16 cellular contexts compared by ENCODE assay signal in genomic region chr2:26130763-26131162, GRCh38. TPM values are rescaled to one million over a fixed set of nuclear protein-coding genes. Genes with fewer than 3 reads are reported as not detected.
DNase-seq lines count a peak whose midpoint lies in the region; ATAC-seq and TF ChIP-seq lines count a peak whose summit lies in the region.
"Had no signal": no experiment of that assay in that cellular context is flagged by ENCODE, and none has a peak within 500 bp of the region (broad histone marks: within the 10 kb centered on the region; RNA-seq: fewer than 3 reads in every experiment).

No MANE protein-coding gene starts in this region.

- peaks cover under 1% of the 10 kb centered on the region for H3K4me1 ChIP-seq in CD4-positive, CD25-positive, alpha-beta regulatory T cell (ENCODE audit: control insufficient read depth, insufficient read depth, low read length, poor library complexity, severe bottlenecking)
- peaks cover 3% of the 10 kb centered on the region for H3K4me1 ChIP-seq in CD4-positive, alpha-beta memory T cell (ENCODE audit: insufficient read depth, low read length)
- no peaks in the 10 kb centered on the region for H3K4me1 ChIP-seq in breast epithelium

- intact Hi-C loops in CD4-positive, alpha-beta memory T cell (cut with micrococcal nuclease) = no loop called here
- intact Hi-C loops in breast epithelium (cut with DNase I; ENCODE audit: low total_unique reads) = no loop called here

- no peaks in the 10 kb centered on the region for H3K9me3 ChIP-seq in CD4-positive, CD25-positive, alpha-beta regulatory T cell (ENCODE audit: control insufficient read depth in 2 of 2, low read length in 2 of 2)
- H3K9me3 ChIP-seq in CD4-positive, alpha-beta memory T cell (ENCODE audit: control insufficient read depth in 1 of 2, low read length in 2 of 2) = no peaks in the 10 kb centered on the region
- H3K9me3 ChIP-seq in breast epithelium = no peaks in the 10 kb centered on the region

- CTCF ChIA-PET in CD4-positive, alpha-beta memory T cell (lab: Charles Lee; ENCODE audit: partially characterized antibody) = interaction anchor here (1.2 kb wide), 1 partner anchor 139 kb away, joined by 3 read pairs; no protein-coding TSS in a partner anchor
- CTCF ChIA-PET in T-cell (lab: Charles Lee) = interaction anchor here in 1 of 2 donors (0.6 kb wide), 1 partner anchor 146 kb away, joined by 3 read pairs; no protein-coding TSS in a partner anchor

- no peak for TF ChIP-seq CTCF in breast epithelium (IDR thresholded peaks at IDR 0.05)

- no peak overlapping the region for H3K4me3 ChIP-seq in CD4-positive, CD25-positive, alpha-beta regulatory T cell (ENCODE audit: low read depth, low read length)
- no peak overlapping the region for H3K4me3 ChIP-seq in CD4-positive, alpha-beta memory T cell (ENCODE audit: low read length in 2 of 2)
- no peak overlapping the region for H3K4me3 ChIP-seq in breast epithelium
- H3K4me3 ChIP-seq: GM23248 had no signal

- H3K4me3 Mint-ChIP-seq in CD4-positive, CD25-positive, alpha-beta regulatory T cell = no peak overlapping the region
- H3K4me3 Mint-ChIP-seq in CD4-positive, alpha-beta memory T cell = no peak overlapping the region
- H3K4me3 Mint-ChIP-seq in T-cell = no peak overlapping the region
- no peak overlapping the region for H3K4me3 Mint-ChIP-seq in central memory CD8-positive, alpha-beta T cell

- H3K27ac ChIP-seq in CD4-positive, CD25-positive, alpha-beta regulatory T cell (ENCODE audit: insufficient read depth, low read length, poor library complexity, severe bottlenecking) = no peak overlapping the region
- H3K27ac ChIP-seq in CD4-positive, alpha-beta memory T cell (ENCODE audit: low read depth, low read length) = no peak overlapping the region
- no peak overlapping the region for H3K27ac ChIP-seq in breast epithelium
- H3K27ac ChIP-seq: GM23248 had no signal

- no peak for ATAC-seq in CD4-positive, CD25-positive, alpha-beta regulatory T cell (ENCODE audit: low read depth in 2 of 2)
- no peak for ATAC-seq in T-cell (replicated peaks in 1 of 4)
- ATAC-seq in central memory CD8-positive, alpha-beta T cell (replicated peaks; ENCODE audit: extremely low read depth, poor library complexity, severe bottlenecking) = no peak
- ATAC-seq: HCT116 had no signal

- POLR2A ChIA-PET in CD4-positive, alpha-beta memory T cell (lab: Charles Lee; ENCODE audit: partially characterized antibody) = no interaction called here
- POLR2A ChIA-PET in T-cell (lab: Charles Lee) = interaction anchor here in 1 of 2 donors (0.7 kb wide), 1 partner anchor 522 kb away, joined by 5 read pairs; no protein-coding TSS in a partner anchor

- peak overlapping the region in 2 of 3 donors; percentile 18 to 29 for H3K27ac Mint-ChIP-seq in CD4-positive, CD25-positive, alpha-beta regulatory T cell
- H3K27ac Mint-ChIP-seq in CD4-positive, alpha-beta memory T cell = peak overlapping the region in 4 of 7 donors; percentile 29 to 87 (median 68)
- peak overlapping the region; percentile 3 to 7 for H3K27ac Mint-ChIP-seq in T-cell
- H3K27ac Mint-ChIP-seq in central memory CD8-positive, alpha-beta T cell (ENCODE audit: low read depth) = peak overlapping the region; percentile 93

- H3K4me1 Mint-ChIP-seq in CD4-positive, CD25-positive, alpha-beta regulatory T cell = peaks cover 6 to 15% (median 8%) of the 10 kb centered on the region in 4 donors
- H3K4me1 Mint-ChIP-seq in CD4-positive, alpha-beta memory T cell = peaks cover 4 to 21% (median 9%) of the 10 kb centered on the region in 4 donors
- peaks cover 10 to 15% (median 12%) of the 10 kb centered on the region in 3 donors for H3K4me1 Mint-ChIP-seq in T-cell
- peaks cover 15% of the 10 kb centered on the region for H3K4me1 Mint-ChIP-seq in central memory CD8-positive, alpha-beta T cell

- H3K27me3 ChIP-seq in CD4-positive, CD25-positive, alpha-beta regulatory T cell (ENCODE audit: control insufficient read depth, insufficient read depth, low read length) = no peaks in the 10 kb centered on the region
- H3K27me3 ChIP-seq in CD4-positive, alpha-beta memory T cell (ENCODE audit: insufficient read depth, low read length) = no peaks in the 10 kb centered on the region
- H3K27me3 ChIP-seq in breast epithelium = no peaks in the 10 kb centered on the region

- peak in 1 of 3 donors; percentile 26 for DNase-seq in CD4-positive, CD25-positive, alpha-beta regulatory T cell
- no peak for DNase-seq in CD4-positive, alpha-beta memory T cell
- DNase-seq in T-cell (no peak), SIG-M5 (lab: John Stamatoyannopoulos, UW) (no peak), mucosa of gallbladder (ENCODE audit: low spot score) (no peak), breast epithelium (ENCODE audit: low spot score in 2 of 2) (no peak)
- DNase-seq in central memory CD8-positive, alpha-beta T cell (ENCODE audit: low spot score in 2 of 2) = no peak
- DNase-seq: GM23248; KBM-7; NCI-H1436; NCI-H2029 treated with DMSO at 0.1 percent for 48 hours; NCI-H2171 treated with DMSO at 0.1 percent for 48 hours; NCI-H446 treated with DMSO at 0.1 percent for 48 hours; NK-92 treated with Interleukin-12 subunit alpha and Interleukin-12 subunit beta, amount 100 ng/mL, for 24 hours had no signal

- peaks cover 53% of the 10 kb centered on the region for H3K36me3 ChIP-seq in CD4-positive, CD25-positive, alpha-beta regulatory T cell (ENCODE audit: control insufficient read depth, insufficient read depth, low read length)
- peaks cover 12% of the 10 kb centered on the region for H3K36me3 ChIP-seq in CD4-positive, alpha-beta memory T cell (ENCODE audit: insufficient read depth, low read length)
- H3K36me3 ChIP-seq in breast epithelium = no peaks in the 10 kb centered on the region

- no peak for TF ChIP-seq POLR2A in breast epithelium (IDR thresholded peaks at IDR 0.05)

- no peaks in the 10 kb centered on the region for H3K9me3 Mint-ChIP-seq in CD4-positive, CD25-positive, alpha-beta regulatory T cell
- H3K9me3 Mint-ChIP-seq in CD4-positive, alpha-beta memory T cell = no peaks in the 10 kb centered on the region
- no peaks in the 10 kb centered on the region for H3K9me3 Mint-ChIP-seq in T-cell
- no peaks in the 10 kb centered on the region for H3K9me3 Mint-ChIP-seq in central memory CD8-positive, alpha-beta T cell

- H3K36me3 Mint-ChIP-seq in CD4-positive, CD25-positive, alpha-beta regulatory T cell = peaks cover 14% of the 10 kb centered on the region
- H3K36me3 Mint-ChIP-seq in CD4-positive, alpha-beta memory T cell = peaks cover 21 to 45% of the 10 kb centered on the region in 2 donors
- H3K36me3 Mint-ChIP-seq in T-cell = peaks cover 33% of the 10 kb centered on the region
- peaks cover 41% of the 10 kb centered on the region for H3K36me3 Mint-ChIP-seq in central memory CD8-positive, alpha-beta T cell (ENCODE audit: insufficient read depth)

- no peaks in the 10 kb centered on the region for H3K27me3 Mint-ChIP-seq in CD4-positive, CD25-positive, alpha-beta regulatory T cell
- no peaks in the 10 kb centered on the region for H3K27me3 Mint-ChIP-seq in CD4-positive, alpha-beta memory T cell
- no peaks in the 10 kb centered on the region for H3K27me3 Mint-ChIP-seq in T-cell
- no peaks in the 10 kb centered on the region for H3K27me3 Mint-ChIP-seq in central memory CD8-positive, alpha-beta T cell

RNA-seq across cellular contexts. Expression of gene GAREM2, which starts 42.1 kb away (rescaled TPM):
- total RNA-seq in CD4-positive, CD25-positive, alpha-beta regulatory T cell = 4.0 TPM
- 1 to 10 TPM in 3 of 4 donors, under 1 TPM in 1; 0.77 to 1.7 (median 1.2) TPM for polyA plus RNA-seq in CD4-positive, CD25-positive, alpha-beta regulatory T cell
- total RNA-seq in CD4-positive, alpha-beta memory T cell = 1 to 10 TPM; 3.2 to 3.6 TPM
- 1 to 10 TPM in 1 of 2 donors, under 1 TPM in 1; 0.14 to 2.3 TPM for polyA plus RNA-seq in CD4-positive, alpha-beta memory T cell
- total RNA-seq in T-cell (1 to 10 TPM; 2.9 to 9.1 (median 5.2) TPM), mucosa of gallbladder (4.9 TPM), breast epithelium (1 to 10 TPM; 1.2 to 2.0 (median 1.4) TPM)
- total RNA-seq: OCI-LY7 had no signal

Comparison
In these comparisons a context has a peak if more than half of its experiments do, and no peak if none do; other contexts are left out.
1. H3K27ac Mint-ChIP-seq: peak in every context shown above with its lines; median percentile 93 in central memory CD8-positive, alpha-beta T cell; 68 in CD4-positive, alpha-beta memory T cell; 24 in CD4-positive, CD25-positive, alpha-beta regulatory T cell; 5 in T-cell.